19 cellular contexts compared by ENCODE assay signal in genomic region chr14:29273513-29273912, GRCh38.
DNase-seq lines count a peak whose midpoint lies in the region; FAIRE-seq and TF ChIP-seq lines count a peak whose summit lies in the region.
"Had no signal": no experiment of that assay in that cellular context is flagged by ENCODE, and none has a peak within 500 bp of the region (broad histone marks: within the 10 kb centered on the region; RNA-seq: fewer than 3 reads in every experiment).

No MANE protein-coding gene starts in this region.

- H3K27ac ChIP-seq in A673 (ENCODE audit: low read depth, low read length, poor library complexity, severe bottlenecking) (no peak overlapping the region), caudate nucleus (ENCODE audit: low read depth, low read length) (peak overlapping the region; percentile 40), ascending aorta (no peak overlapping the region)
- H3K27ac ChIP-seq: A549, Peyer's patch had no signal

- no peaks in the 10 kb centered on the region for H3K27me3 Mint-ChIP-seq in nephron progenitor cell (ENCODE audit: low read depth, poor library complexity)

- H3K36me3 Mint-ChIP-seq in nephron progenitor cell (ENCODE audit: low read depth) = no peaks in the 10 kb centered on the region
- H3K36me3 Mint-ChIP-seq: CD14-positive monocyte had no signal

- H3K4me1 ChIP-seq in A673 (ENCODE audit: insufficient read depth, low read length, poor library complexity, severe bottlenecking) (no peaks in the 10 kb centered on the region), ascending aorta (no peaks in the 10 kb centered on the region)
- H3K4me1 ChIP-seq: A549, Caco-2, Peyer's patch had no signal

- H3K9me3 ChIP-seq in A673 (ENCODE audit: low read depth, low read length, poor library complexity, severe bottlenecking) = no peaks in the 10 kb centered on the region
- no peaks in the 10 kb centered on the region for H3K9me3 ChIP-seq in ascending aorta
- H3K9me3 ChIP-seq: A549, Caco-2, Peyer's patch had no signal

- no peak for TF ChIP-seq POLR2A in H54 (IDR thresholded peaks at IDR 0.05; ENCODE audit: low read depth, low read length)

- H3K9me3 Mint-ChIP-seq in nephron progenitor cell = no peaks in the 10 kb centered on the region

- FAIRE-seq in H54 (lab: Jason Lieb, UNC) = no peak
- FAIRE-seq: A549, GM12878, GM18507 had no signal

- CTCF ChIA-PET in A673 (lab: Charles Lee) = no interaction called here

- H3K4me1 Mint-ChIP-seq in nephron progenitor cell = peaks cover 12% of the 10 kb centered on the region
- H3K4me1 Mint-ChIP-seq: CD14-positive monocyte had no signal

- no peak overlapping the region for H3K4me3 Mint-ChIP-seq in nephron progenitor cell
- H3K4me3 Mint-ChIP-seq: CD14-positive monocyte had no signal

- TF ChIP-seq CTCF in A673 (conservative IDR thresholded peaks at IDR 0.05; ENCODE audit: low read depth, low read length) = peak; percentile 34; the same call in 1 of the 2 replicates
- TF ChIP-seq CTCF in HFF-Myc (IDR thresholded peaks at IDR 0.05; ENCODE audit: low read depth, low read length, missing control alignments) = peak; percentile 14
- TF ChIP-seq CTCF in nephron progenitor cell (IDR thresholded peaks at IDR 0.05) = peak; percentile 14
- no peak for TF ChIP-seq CTCF in ascending aorta (IDR thresholded peaks at IDR 0.05)

- H3K4me3 ChIP-seq in A673 (ENCODE audit: low read depth, low read length, poor library complexity, severe bottlenecking) = no peak overlapping the region
- H3K4me3 ChIP-seq in HFF-Myc (replicated peaks; ENCODE audit: low read depth, low read length) = no peak overlapping the region
- no peak overlapping the region for H3K4me3 ChIP-seq in ascending aorta
- H3K4me3 ChIP-seq: A549, GM12878, Peyer's patch had no signal

- H3K27ac Mint-ChIP-seq in nephron progenitor cell = no peak overlapping the region
- H3K27ac Mint-ChIP-seq: CD14-positive monocyte had no signal

- H3K36me3 ChIP-seq in A673 (ENCODE audit: insufficient read depth, low read length, poor library complexity, severe bottlenecking) (no peaks in the 10 kb centered on the region), ascending aorta (no peaks in the 10 kb centered on the region)
- H3K36me3 ChIP-seq: Peyer's patch had no signal

- no TSS peak for BruUV-seq in A673 (replicated peaks; lab: Mats Ljungman, UMichigan)

- no peak for DNase-seq in A673 (ENCODE audit: low spot score)
- DNase-seq in HFF-Myc (ENCODE audit: extremely low read depth, low read depth) = no peak
- no peak for DNase-seq in caudate nucleus (lab: John Stamatoyannopoulos, UW)
- no peak for DNase-seq in nephron progenitor cell
- no peak for DNase-seq in ascending aorta (ENCODE audit: low spot score in 2 of 2)
- DNase-seq in cerebellar nuclear complex (lab: John Stamatoyannopoulos, UW) = no peak
- no peak for DNase-seq in H54 (ENCODE audit: insufficient read length, low spot score)
- DNase-seq in activated gamma-delta T cell treated with Interleukin-2 at 50 U/mL for 16 hours = no peak
- DNase-seq: Caco-2, MV-4-11, NCI-H1417 treated with DMSO at 0.1 percent for 48 hours, NCI-H2081 treated with DMSO at 0.1 percent for 48 hours, NCI-H345, NCI-H82, Peyer's patch had no signal

- intact Hi-C loops in A673 (cut with micrococcal nuclease; ENCODE audit: unreplicated experiment) = no loop called here
- intact Hi-C loops in ascending aorta (cut with DNase I) = no loop called here

- POLR2A ChIA-PET in A673 (lab: Charles Lee; ENCODE audit: low non-redundant PET) = no interaction called here

- H3K27me3 ChIP-seq in A673 (replicated peaks; ENCODE audit: insufficient read depth, low read depth, low read length, poor library complexity) = peaks cover 14% of the 10 kb centered on the region
- no peaks in the 10 kb centered on the region for H3K27me3 ChIP-seq in ascending aorta
- H3K27me3 ChIP-seq: Peyer's patch had no signal

Comparison
In these comparisons a context has a peak if more than half of its experiments do, and no peak if none do; other contexts are left out.
1. CTCF ChIP-seq: peak in A673 (single experiment), HFF-Myc (single experiment) and nephron progenitor cell (single experiment); none in ascending aorta (0 of 3).